9 cellular contexts compared by ENCODE assay signal in the genomic region with DNA sequence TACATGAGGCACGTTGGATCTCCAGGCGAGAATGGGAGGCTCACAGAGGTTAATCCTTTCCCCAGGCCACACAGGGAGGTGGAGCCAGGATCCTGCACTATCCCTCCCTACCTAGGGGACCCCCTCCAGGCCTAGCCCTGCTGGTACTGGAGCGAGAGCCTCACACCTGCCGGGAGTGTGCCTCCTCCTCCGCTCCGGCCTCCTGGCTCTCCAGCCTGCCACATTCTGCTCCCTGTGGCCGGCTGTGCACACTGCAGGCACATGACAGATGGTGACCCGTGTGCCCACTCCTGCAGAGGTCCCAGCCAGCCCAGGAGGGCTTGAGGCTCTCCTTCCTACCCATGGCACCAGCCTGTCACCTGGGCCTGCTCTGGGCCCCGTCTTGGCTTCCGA.
A peak's percentile ranks its signal among the peaks of the same experiment; 100 is the strongest.
DNase-seq lines count a peak whose midpoint lies in the region; TF ChIP-seq lines count a peak whose summit lies in the region.
"Had no signal": no experiment of that assay in that cellular context is flagged by ENCODE, and none has a peak within 500 bp of the region (broad histone marks: within the 10 kb centered on the region; RNA-seq: fewer than 3 reads in every experiment).

No MANE protein-coding gene starts in this region.

- peak; percentile 44 for TF ChIP-seq CTCF in GM12864 (IDR thresholded peaks at IDR 0.05; ENCODE audit: low read depth, low read length, missing control alignments)
- no peak for TF ChIP-seq CTCF in smooth muscle cell (IDR thresholded peaks at IDR 0.05; ENCODE audit: borderline replicate concordance, insufficient read depth, poor library complexity, severe bottlenecking)

- no peak overlapping the region for H3K23ac ChIP-seq in neuronal stem cell (ENCODE audit: low read depth, low read length, poor library complexity)

- no peaks in the 10 kb centered on the region for H3K4me1 ChIP-seq in neuronal stem cell (ENCODE audit: control insufficient read depth in 2 of 2, insufficient read depth in 1 of 2, low read depth in 1 of 2, low read length in 2 of 2)
- no peaks in the 10 kb centered on the region for H3K4me1 ChIP-seq in smooth muscle cell (ENCODE audit: low read depth)

- no peak overlapping the region for H4K91ac ChIP-seq in neuronal stem cell (ENCODE audit: low read depth, low read length, poor library complexity)

- DNase-seq in GM12864 (ENCODE audit: low read depth) = no peak
- peak; percentile 44 for DNase-seq in NAMALWA (ENCODE audit: low spot score)
- DNase-seq in T47D (ENCODE audit: low read depth in 1 of 2, low spot score in 1 of 2) = peak; percentile 56 to 83
- DNase-seq in neuronal stem cell (ENCODE audit: low spot score) = no peak
- no peak for DNase-seq in putamen (ENCODE audit: low spot score)
- DNase-seq in HK-2 (ENCODE audit: unreplicated experiment) = no peak
- DNase-seq in smooth muscle cell (lab: John Stamatoyannopoulos, UW; ENCODE audit: unreplicated experiment) = no peak
- no peak for DNase-seq in head of caudate nucleus
- DNase-seq: NCI-H187 had no signal

- no peak overlapping the region for H3K4ac ChIP-seq in neuronal stem cell (ENCODE audit: low read length)

- no peak overlapping the region for H2AFZ ChIP-seq in neuronal stem cell (ENCODE audit: low read length)
- no peak overlapping the region for H2AFZ ChIP-seq in smooth muscle cell (ENCODE audit: low read depth)

- H3K14ac ChIP-seq in neuronal stem cell (ENCODE audit: low read length) = no peak overlapping the region

- peaks cover 87% of the 10 kb centered on the region for H4K20me1 ChIP-seq in smooth muscle cell (ENCODE audit: low read depth)

- H3K9ac ChIP-seq in neuronal stem cell (ENCODE audit: low read depth, low read length, poor library complexity) (peak overlapping the region; percentile 70), smooth muscle cell (ENCODE audit: low read depth) (no peak overlapping the region)

- no peak overlapping the region for H2BK15ac ChIP-seq in neuronal stem cell (ENCODE audit: low read length)

- H3K79me1 ChIP-seq in neuronal stem cell (ENCODE audit: low read depth, low read length) = peaks cover 10% of the 10 kb centered on the region

- peak overlapping the region; percentile 57 for H2BK5ac ChIP-seq in neuronal stem cell (ENCODE audit: low read length)

- no peak overlapping the region for H2BK12ac ChIP-seq in neuronal stem cell (ENCODE audit: low read length)

- in situ Hi-C loops in T47D (cut with HindIII; ENCODE audit: low pct_unique_long_range_greater_than_20kb, low sequenced_read_pairs) = no loop called here

- H3K36me3 ChIP-seq in neuronal stem cell (replicated peaks in 1 of 2; ENCODE audit: control insufficient read depth in 2 of 2, insufficient read depth in 2 of 2, low read length in 2 of 2) (peaks cover 21 to 47% of the 10 kb centered on the region in 2 donors), smooth muscle cell (ENCODE audit: low read depth) (no peaks in the 10 kb centered on the region)

- H3K4me2 ChIP-seq in neuronal stem cell (ENCODE audit: insufficient read depth, low read length, poor library complexity, severe bottlenecking) (peak overlapping the region; percentile 11), smooth muscle cell (no peak overlapping the region)

- peak overlapping the region; percentile 84 for H2AK5ac ChIP-seq in neuronal stem cell (ENCODE audit: low read depth, low read length)

- WGBS in neuronal stem cell (ENCODE audit: extremely low coverage in 2 of 2, insufficient read length in 2 of 2, insufficient replicate concordance in 1 of 2), 2 donors = no CpG with 5 or more reads among the region's 10 CpGs
- WGBS in smooth muscle cell (ENCODE audit: low lambda C conversion rate) = 78% methylated on average over 10 of the region's 10 CpGs

- peak overlapping the region; percentile 83 for H3K18ac ChIP-seq in neuronal stem cell (ENCODE audit: low read length)

- H3K4me3 ChIP-seq in GM12864 (ENCODE audit: low read depth, low read length) (no peak overlapping the region), neuronal stem cell (ENCODE audit: low read length in 2 of 2) (no peak overlapping the region), smooth muscle cell (no peak overlapping the region)

- intact Hi-C loops in head of caudate nucleus (cut with DNase I) = no loop called here

- H3F3A ChIP-seq in smooth muscle cell (ENCODE audit: low read depth) = no peaks in the 10 kb centered on the region

- H4K8ac ChIP-seq in neuronal stem cell (ENCODE audit: low read depth, low read length) = no peak overlapping the region

- H3K9me3 ChIP-seq in neuronal stem cell (replicated peaks in 1 of 2; ENCODE audit: control insufficient read depth in 2 of 2, insufficient read depth in 1 of 2, low read depth in 1 of 2, low read length in 2 of 2) = no peaks in the 10 kb centered on the region
- H3K9me3 ChIP-seq in smooth muscle cell (replicated peaks; ENCODE audit: low read depth) = no peaks in the 10 kb centered on the region

- no peaks in the 10 kb centered on the region for H3K27me3 ChIP-seq in neuronal stem cell (ENCODE audit: control insufficient read depth in 3 of 3, insufficient read depth in 3 of 3, low read depth in 1 of 3, low read length in 3 of 3)
- H3K27me3 ChIP-seq in smooth muscle cell (ENCODE audit: low read depth) = no peaks in the 10 kb centered on the region

- H3K79me2 ChIP-seq in smooth muscle cell (ENCODE audit: low read depth) = no peaks in the 10 kb centered on the region

- H3K27ac ChIP-seq in neuronal stem cell (replicated peaks; ENCODE audit: low read length) (no peak overlapping the region), smooth muscle cell (ENCODE audit: low read depth) (no peak overlapping the region)

- H2BK120ac ChIP-seq in neuronal stem cell (ENCODE audit: low read depth, low read length) = no peak overlapping the region

Comparison
In these comparisons a context has a peak if more than half of its experiments do, and no peak if none do; other contexts are left out.
1. DNase-seq: peak in NAMALWA (single experiment) and T47D (2 of 2); none in GM12864 (single experiment), neuronal stem cell (single experiment), putamen (single experiment), HK-2 (single experiment), smooth muscle cell (single experiment) and head of caudate nucleus (0 of 42).